Comparison of ENCODE assay signal across 35 cellular contexts in the genomic region with DNA sequence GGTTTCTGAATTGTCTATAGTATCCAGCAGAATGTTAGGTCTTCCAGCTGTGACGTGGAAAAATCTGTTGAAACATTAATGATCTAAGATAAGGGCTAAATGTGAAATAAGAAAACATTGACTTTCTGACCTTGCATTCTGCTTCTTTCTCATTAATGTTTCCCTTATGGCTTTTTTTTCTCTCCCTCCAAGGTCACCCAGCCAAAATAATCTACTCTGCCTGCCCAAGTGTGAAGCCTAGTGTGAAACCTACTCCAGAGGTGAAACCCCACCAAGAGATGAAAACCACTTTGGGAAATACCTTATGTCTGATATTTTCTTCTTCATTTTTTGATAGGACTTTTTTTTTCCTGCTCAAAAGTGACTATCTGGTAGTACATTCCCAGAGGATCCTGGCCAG.
"Had no signal": no experiment of that assay in that cellular context is flagged by ENCODE, and none has a peak within 500 bp of the region (broad histone marks: within the 10 kb centered on the region; RNA-seq: fewer than 3 reads in every experiment).

No MANE protein-coding gene starts in this region.

- ATAC-seq: activated CD4-positive, alpha-beta T cell treated with anti-CD3 and anti-CD28 coated beads for 36 hours; activated CD8-positive, alpha-beta memory T cell treated with anti-CD3 and anti-CD28 coated beads, Interleukin-2, amount 10 ng/mL, durations not matched to agents 7 days and 5 days; activated CD8-positive, alpha-beta T cell treated with anti-CD3 and anti-CD28 coated beads, Interleukin-2, amount 10 ng/mL, durations not matched to agents 7 days and 5 days; activated naive CD8-positive, alpha-beta T cell treated with anti-CD3 and anti-CD28 coated beads, Interleukin-2, amount 50 U/mL, for 24 hours; body of pancreas; esophagus mucosa; T-helper 17 cell had no signal

- DNase-seq: activated CD4-positive, alpha-beta memory T cell treated with anti-CD3 and anti-CD28 coated beads for 36 hours; activated CD4-positive, alpha-beta T cell treated with anti-CD3 and anti-CD28 coated beads for 36 hours; activated CD4-positive, alpha-beta T cell treated with anti-CD3 and anti-CD28 coated beads, Interleukin-2, amount 10 ng/mL, durations not matched to agents 24 days and 14 days; activated CD4-positive, CD25-positive, alpha-beta regulatory T cell; activated CD4-positive, CD25-positive, alpha-beta regulatory T cell treated with anti-CD3 and anti-CD28 coated beads, Interleukin-2, amount 50 U/mL, for 72 hours; activated CD8-positive, alpha-beta memory T cell treated with anti-CD3 and anti-CD28 coated beads, Interleukin-2, amount 10 ng/mL, durations not matched to agents 7 days and 5 days; activated CD8-positive, alpha-beta memory T cell treated with anti-CD3 and anti-CD28 coated beads, Interleukin-2, amount 50 U/mL, for 4 hours; activated CD8-positive, alpha-beta T cell treated with anti-CD3 and anti-CD28 coated beads, Interleukin-2, amount 10 ng/mL, durations not matched to agents 7 days and 5 days; activated effector memory CD4-positive, alpha-beta T cell treated with anti-CD3 and anti-CD28 coated beads, Interleukin-2, amount 50 U/mL, for 16 hours; activated naive CD4-positive, alpha-beta T cell treated with anti-CD3 and anti-CD28 coated beads for 36 hours; activated naive CD8-positive, alpha-beta T cell treated with anti-CD3 and anti-CD28 coated beads for 36 hours; activated naive CD8-positive, alpha-beta T cell treated with anti-CD3 and anti-CD28 coated beads, Interleukin-2, amount 50 U/mL, for 24 hours; activated T-cell treated with anti-CD3 and anti-CD28 coated beads, Interleukin-2, amount 50 U/mL, for 1 hour; activated T-cell treated with anti-CD3 and anti-CD28 coated beads, Interleukin-2, amount 50 U/mL, for 48 hours; adrenal gland; amygdala; aorta; body of pancreas; caudate nucleus; cortex of kidney; dermis blood vessel endothelial cell; effector CD8-positive, alpha-beta T cell; foreskin fibroblast; head of caudate nucleus; T-helper 17 cell; T1000; WERI-Rb-1 had no signal

- H3K9me3 Mint-ChIP-seq: activated CD4-positive, alpha-beta T cell treated with anti-CD3 and anti-CD28 coated beads, Interleukin-2, amount 10 ng/mL, durations not matched to agents 24 days and 14 days; activated T-helper 1 cell treated with anti-CD3 and anti-CD28 coated beads, Interleukin-12 subunit alpha, Interleukin-12 subunit beta, Interleukin-2, Interleukin-4 antibody, amounts not matched to agents 30 ng/mL and 10 ng/mL and 1 ng/mL, durations not matched to agents 14 hours and 24 hours and 36 hours; activated T-helper 2 cell treated with anti-CD3 and anti-CD28 coated beads, Interferon-gamma antibody, Interleukin-2, Interleukin-4, amounts not matched to agents 10 μg/mL and 5 μg/mL and 100 μg/mL, durations not matched to agents 14 hours and 24 hours and 36 hours; T-helper 2 cell treated with Interferon-gamma antibody and Interleukin-4, amounts not matched to agents 5 μg/mL and 100 μg/mL, for 36 hours had no signal

- H3K4me3 Mint-ChIP-seq: activated CD4-positive, alpha-beta memory T cell treated with anti-CD3 and anti-CD28 coated beads for 36 hours; activated CD4-positive, alpha-beta T cell treated with anti-CD3 and anti-CD28 coated beads for 36 hours; activated CD4-positive, alpha-beta T cell treated with anti-CD3 and anti-CD28 coated beads, Interleukin-2, amount 10 ng/mL, durations not matched to agents 24 days and 14 days; activated CD8-positive, alpha-beta memory T cell treated with anti-CD3 and anti-CD28 coated beads, Interleukin-2, amount 10 ng/mL, durations not matched to agents 7 days and 5 days; activated CD8-positive, alpha-beta T cell treated with anti-CD3 and anti-CD28 coated beads, Interleukin-2, amount 10 ng/mL, durations not matched to agents 7 days and 5 days; activated naive CD4-positive, alpha-beta T cell treated with anti-CD3 and anti-CD28 coated beads for 36 hours; activated naive CD4-positive, alpha-beta T cell treated with anti-CD3 and anti-CD28 coated beads, Interleukin-2, amount 50 U/mL, for 24 hours; activated naive CD8-positive, alpha-beta T cell treated with anti-CD3 and anti-CD28 coated beads for 36 hours; activated naive CD8-positive, alpha-beta T cell treated with anti-CD3 and anti-CD28 coated beads, Interleukin-2, amount 50 U/mL, for 24 hours; activated T-helper 1 cell treated with anti-CD3 and anti-CD28 coated beads, Interleukin-12 subunit alpha, Interleukin-12 subunit beta, Interleukin-2, Interleukin-4 antibody, amounts not matched to agents 30 ng/mL and 10 ng/mL and 1 ng/mL, durations not matched to agents 14 hours and 24 hours and 36 hours; T-helper 17 cell; T-helper 2 cell treated with Interferon-gamma antibody and Interleukin-4, amounts not matched to agents 5 μg/mL and 100 μg/mL, for 36 hours had no signal

- H3K27ac Mint-ChIP-seq: activated CD4-positive, alpha-beta memory T cell treated with anti-CD3 and anti-CD28 coated beads for 36 hours; activated CD4-positive, alpha-beta T cell treated with anti-CD3 and anti-CD28 coated beads for 36 hours; activated CD4-positive, alpha-beta T cell treated with anti-CD3 and anti-CD28 coated beads, Interleukin-2, amount 10 ng/mL, durations not matched to agents 24 days and 14 days; activated CD8-positive, alpha-beta memory T cell treated with anti-CD3 and anti-CD28 coated beads, Interleukin-2, amount 10 ng/mL, durations not matched to agents 7 days and 5 days; activated CD8-positive, alpha-beta T cell treated with anti-CD3 and anti-CD28 coated beads, Interleukin-2, amount 10 ng/mL, durations not matched to agents 7 days and 5 days; activated naive CD4-positive, alpha-beta T cell treated with anti-CD3 and anti-CD28 coated beads for 36 hours; activated naive CD4-positive, alpha-beta T cell treated with anti-CD3 and anti-CD28 coated beads, Interleukin-2, amount 50 U/mL, for 24 hours; activated naive CD8-positive, alpha-beta T cell treated with anti-CD3 and anti-CD28 coated beads for 36 hours; activated naive CD8-positive, alpha-beta T cell treated with anti-CD3 and anti-CD28 coated beads, Interleukin-2, amount 50 U/mL, for 24 hours; activated T-helper 1 cell treated with anti-CD3 and anti-CD28 coated beads, Interleukin-12 subunit alpha, Interleukin-12 subunit beta, Interleukin-2, Interleukin-4 antibody, amounts not matched to agents 30 ng/mL and 10 ng/mL and 1 ng/mL, durations not matched to agents 14 hours and 24 hours and 36 hours; activated T-helper 2 cell treated with anti-CD3 and anti-CD28 coated beads, Interferon-gamma antibody, Interleukin-2, Interleukin-4, amounts not matched to agents 10 μg/mL and 5 μg/mL and 100 μg/mL, durations not matched to agents 14 hours and 24 hours and 36 hours; T-helper 17 cell; T-helper 2 cell treated with Interferon-gamma antibody and Interleukin-4, amounts not matched to agents 5 μg/mL and 100 μg/mL, for 36 hours had no signal

- FAIRE-seq: colon, endometrium, frontal cortex had no signal

- H3K36me3 Mint-ChIP-seq: activated CD4-positive, alpha-beta memory T cell treated with anti-CD3 and anti-CD28 coated beads for 36 hours; activated naive CD4-positive, alpha-beta T cell treated with anti-CD3 and anti-CD28 coated beads, Interleukin-2, amount 50 U/mL, for 24 hours; activated naive CD8-positive, alpha-beta T cell treated with anti-CD3 and anti-CD28 coated beads for 36 hours had no signal

- H3K27me3 Mint-ChIP-seq: T-helper 17 cell had no signal
